In the genomic region with DNA sequence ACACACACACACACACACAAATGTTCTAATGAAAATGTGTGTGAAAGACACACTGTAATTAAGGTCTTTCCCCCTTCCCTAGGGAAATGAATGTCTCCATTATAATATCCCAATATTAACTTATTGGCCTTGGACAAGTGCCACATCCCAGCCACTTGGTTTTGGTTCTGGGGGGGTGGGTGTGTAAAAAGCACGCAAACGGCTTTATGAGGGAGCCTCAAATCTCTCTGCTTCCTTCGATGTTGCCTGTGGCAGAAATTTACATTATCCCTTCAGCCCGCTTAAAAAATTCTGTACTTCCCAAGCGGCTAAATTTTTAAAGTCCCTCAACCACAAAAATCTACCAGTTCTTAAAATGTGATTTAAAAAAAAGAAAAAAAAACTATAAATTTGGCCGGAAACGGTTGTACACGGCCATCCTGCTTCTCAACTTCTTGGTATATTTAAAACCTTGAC, we compare ENCODE assay signal across 1 cellular context.
TF ChIP-seq lines count a peak whose summit lies in the region.

No MANE protein-coding gene starts in this region.

TF ChIP-seq in HEK293, 187 proteins besides CTCF, POLR2A, EP300 and RAD21 (continued from another document):
- TF ChIP-seq, protein P1, sequence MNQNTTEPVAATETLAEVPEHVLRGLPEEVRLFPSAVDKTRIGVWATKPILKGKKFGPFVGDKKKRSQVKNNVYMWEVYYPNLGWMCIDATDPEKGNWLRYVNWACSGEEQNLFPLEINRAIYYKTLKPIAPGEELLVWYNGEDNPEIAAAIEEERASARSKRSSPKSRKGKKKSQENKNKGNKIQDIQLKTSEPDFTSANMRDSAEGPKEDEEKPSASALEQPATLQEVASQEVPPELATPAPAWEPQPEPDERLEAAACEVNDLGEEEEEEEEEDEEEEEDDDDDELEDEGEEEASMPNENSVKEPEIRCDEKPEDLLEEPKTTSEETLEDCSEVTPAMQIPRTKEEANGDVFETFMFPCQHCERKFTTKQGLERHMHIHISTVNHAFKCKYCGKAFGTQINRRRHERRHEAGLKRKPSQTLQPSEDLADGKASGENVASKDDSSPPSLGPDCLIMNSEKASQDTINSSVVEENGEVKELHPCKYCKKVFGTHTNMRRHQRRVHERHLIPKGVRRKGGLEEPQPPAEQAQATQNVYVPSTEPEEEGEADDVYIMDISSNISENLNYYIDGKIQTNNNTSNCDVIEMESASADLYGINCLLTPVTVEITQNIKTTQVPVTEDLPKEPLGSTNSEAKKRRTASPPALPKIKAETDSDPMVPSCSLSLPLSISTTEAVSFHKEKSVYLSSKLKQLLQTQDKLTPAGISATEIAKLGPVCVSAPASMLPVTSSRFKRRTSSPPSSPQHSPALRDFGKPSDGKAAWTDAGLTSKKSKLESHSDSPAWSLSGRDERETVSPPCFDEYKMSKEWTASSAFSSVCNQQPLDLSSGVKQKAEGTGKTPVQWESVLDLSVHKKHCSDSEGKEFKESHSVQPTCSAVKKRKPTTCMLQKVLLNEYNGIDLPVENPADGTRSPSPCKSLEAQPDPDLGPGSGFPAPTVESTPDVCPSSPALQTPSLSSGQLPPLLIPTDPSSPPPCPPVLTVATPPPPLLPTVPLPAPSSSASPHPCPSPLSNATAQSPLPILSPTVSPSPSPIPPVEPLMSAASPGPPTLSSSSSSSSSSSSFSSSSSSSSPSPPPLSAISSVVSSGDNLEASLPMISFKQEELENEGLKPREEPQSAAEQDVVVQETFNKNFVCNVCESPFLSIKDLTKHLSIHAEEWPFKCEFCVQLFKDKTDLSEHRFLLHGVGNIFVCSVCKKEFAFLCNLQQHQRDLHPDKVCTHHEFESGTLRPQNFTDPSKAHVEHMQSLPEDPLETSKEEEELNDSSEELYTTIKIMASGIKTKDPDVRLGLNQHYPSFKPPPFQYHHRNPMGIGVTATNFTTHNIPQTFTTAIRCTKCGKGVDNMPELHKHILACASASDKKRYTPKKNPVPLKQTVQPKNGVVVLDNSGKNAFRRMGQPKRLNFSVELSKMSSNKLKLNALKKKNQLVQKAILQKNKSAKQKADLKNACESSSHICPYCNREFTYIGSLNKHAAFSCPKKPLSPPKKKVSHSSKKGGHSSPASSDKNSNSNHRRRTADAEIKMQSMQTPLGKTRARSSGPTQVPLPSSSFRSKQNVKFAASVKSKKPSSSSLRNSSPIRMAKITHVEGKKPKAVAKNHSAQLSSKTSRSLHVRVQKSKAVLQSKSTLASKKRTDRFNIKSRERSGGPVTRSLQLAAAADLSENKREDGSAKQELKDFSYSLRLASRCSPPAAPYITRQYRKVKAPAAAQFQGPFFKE (tag by site-specific recombination; IDR thresholded peaks at IDR 0.05; ENCODE audit: borderline replicate concordance) = no peak
- TF ChIP-seq SP7 (tag by site-specific recombination; IDR thresholded peaks at IDR 0.05) = peak; percentile 36; the same call in 1 of the 2 replicates
- no peak for TF ChIP-seq ZNF302 (tag by site-specific recombination; IDR thresholded peaks at IDR 0.05; ENCODE audit: low read depth)
- no peak for TF ChIP-seq ZNF530 (tag by site-specific recombination; IDR thresholded peaks at IDR 0.05; ENCODE audit: low read depth)
- TF ChIP-seq, protein P2, sequence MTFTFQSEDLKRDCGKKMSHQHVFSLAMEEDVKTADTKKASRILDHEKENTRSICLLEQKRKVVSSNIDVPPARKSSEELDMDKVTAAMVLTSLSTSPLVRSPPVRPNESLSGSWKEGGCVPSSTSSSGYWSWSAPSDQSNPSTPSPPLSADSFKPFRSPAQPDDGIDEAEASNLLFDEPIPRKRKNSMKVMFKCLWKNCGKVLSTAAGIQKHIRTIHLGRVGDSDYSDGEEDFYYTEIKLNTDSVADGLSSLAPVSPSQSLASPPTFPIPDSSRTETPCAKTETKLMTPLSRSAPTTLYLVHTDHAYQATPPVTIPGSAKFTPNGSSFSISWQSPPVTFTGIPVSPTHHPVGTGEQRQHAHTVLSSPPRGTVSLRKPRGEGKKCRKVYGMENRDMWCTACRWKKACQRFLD (tag by site-specific recombination; IDR thresholded peaks at IDR 0.05) = no peak
- TF ChIP-seq, protein P3, sequence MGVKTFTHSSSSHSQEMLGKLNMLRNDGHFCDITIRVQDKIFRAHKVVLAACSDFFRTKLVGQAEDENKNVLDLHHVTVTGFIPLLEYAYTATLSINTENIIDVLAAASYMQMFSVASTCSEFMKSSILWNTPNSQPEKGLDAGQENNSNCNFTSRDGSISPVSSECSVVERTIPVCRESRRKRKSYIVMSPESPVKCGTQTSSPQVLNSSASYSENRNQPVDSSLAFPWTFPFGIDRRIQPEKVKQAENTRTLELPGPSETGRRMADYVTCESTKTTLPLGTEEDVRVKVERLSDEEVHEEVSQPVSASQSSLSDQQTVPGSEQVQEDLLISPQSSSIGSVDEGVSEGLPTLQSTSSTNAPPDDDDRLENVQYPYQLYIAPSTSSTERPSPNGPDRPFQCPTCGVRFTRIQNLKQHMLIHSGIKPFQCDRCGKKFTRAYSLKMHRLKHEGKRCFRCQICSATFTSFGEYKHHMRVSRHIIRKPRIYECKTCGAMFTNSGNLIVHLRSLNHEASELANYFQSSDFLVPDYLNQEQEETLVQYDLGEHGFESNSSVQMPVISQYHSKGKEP (tag by site-specific recombination; IDR thresholded peaks at IDR 0.05) = no peak
- no peak for TF ChIP-seq ZNF785 (tag by site-specific recombination; IDR thresholded peaks at IDR 0.05)
- TF ChIP-seq, protein P4, sequence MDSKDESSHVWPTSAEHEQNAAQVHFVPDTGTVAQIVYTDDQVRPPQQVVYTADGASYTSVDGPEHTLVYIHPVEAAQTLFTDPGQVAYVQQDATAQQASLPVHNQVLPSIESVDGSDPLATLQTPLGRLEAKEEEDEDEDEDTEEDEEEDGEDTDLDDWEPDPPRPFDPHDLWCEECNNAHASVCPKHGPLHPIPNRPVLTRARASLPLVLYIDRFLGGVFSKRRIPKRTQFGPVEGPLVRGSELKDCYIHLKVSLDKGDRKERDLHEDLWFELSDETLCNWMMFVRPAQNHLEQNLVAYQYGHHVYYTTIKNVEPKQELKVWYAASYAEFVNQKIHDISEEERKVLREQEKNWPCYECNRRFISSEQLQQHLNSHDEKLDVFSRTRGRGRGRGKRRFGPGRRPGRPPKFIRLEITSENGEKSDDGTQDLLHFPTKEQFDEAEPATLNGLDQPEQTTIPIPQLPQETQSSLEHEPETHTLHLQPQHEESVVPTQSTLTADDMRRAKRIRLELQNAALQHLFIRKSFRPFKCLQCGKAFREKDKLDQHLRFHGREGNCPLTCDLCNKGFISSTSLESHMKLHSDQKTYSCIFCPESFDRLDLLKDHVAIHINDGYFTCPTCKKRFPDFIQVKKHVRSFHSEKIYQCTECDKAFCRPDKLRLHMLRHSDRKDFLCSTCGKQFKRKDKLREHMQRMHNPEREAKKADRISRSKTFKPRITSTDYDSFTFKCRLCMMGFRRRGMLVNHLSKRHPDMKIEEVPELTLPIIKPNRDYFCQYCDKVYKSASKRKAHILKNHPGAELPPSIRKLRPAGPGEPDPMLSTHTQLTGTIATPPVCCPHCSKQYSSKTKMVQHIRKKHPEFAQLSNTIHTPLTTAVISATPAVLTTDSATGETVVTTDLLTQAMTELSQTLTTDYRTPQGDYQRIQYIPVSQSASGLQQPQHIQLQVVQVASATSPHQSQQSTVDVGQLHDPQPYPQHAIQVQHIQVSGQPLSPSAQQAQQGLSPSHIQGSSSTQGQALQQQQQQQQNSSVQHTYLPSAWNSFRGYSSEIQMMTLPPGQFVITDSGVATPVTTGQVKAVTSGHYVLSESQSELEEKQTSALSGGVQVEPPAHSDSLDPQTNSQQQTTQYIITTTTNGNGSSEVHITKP (tag by site-specific recombination; IDR thresholded peaks at IDR 0.05) = 0 out of 2 replicates have a peak, but pooled peaks have one; percentile 16
- TF ChIP-seq, protein P5, sequence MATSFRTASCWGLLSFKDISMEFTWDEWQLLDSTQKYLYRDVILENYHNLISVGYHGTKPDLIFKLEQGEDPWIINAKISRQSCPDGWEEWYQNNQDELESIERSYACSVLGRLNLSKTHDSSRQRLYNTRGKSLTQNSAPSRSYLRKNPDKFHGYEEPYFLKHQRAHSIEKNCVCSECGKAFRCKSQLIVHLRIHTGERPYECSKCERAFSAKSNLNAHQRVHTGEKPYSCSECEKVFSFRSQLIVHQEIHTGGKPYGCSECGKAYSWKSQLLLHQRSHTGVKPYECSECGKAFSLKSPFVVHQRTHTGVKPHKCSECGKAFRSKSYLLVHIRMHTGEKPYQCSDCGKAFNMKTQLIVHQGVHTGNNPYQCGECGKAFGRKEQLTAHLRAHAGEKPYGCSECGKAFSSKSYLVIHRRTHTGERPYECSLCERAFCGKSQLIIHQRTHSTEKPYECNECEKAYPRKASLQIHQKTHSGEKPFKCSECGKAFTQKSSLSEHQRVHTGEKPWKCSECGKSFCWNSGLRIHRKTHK (tag by site-specific recombination; IDR thresholded peaks at IDR 0.05) = no peak
- TF ChIP-seq ZNF560 (tag by site-specific recombination; IDR thresholded peaks at IDR 0.05; ENCODE audit: borderline replicate concordance) = no peak
- no peak for TF ChIP-seq ZNF133 (tag by site-specific recombination; IDR thresholded peaks at IDR 0.05)
- TF ChIP-seq ZNF335 (tag by site-specific recombination; conservative IDR thresholded peaks at IDR 0.05) = peak; percentile 65; the same call in 1 of the 2 replicates
- TF ChIP-seq ZNF366 (tag by site-specific recombination; conservative IDR thresholded peaks at IDR 0.05) = no peak
- TF ChIP-seq ZNF23 (tag by site-specific recombination; IDR thresholded peaks at IDR 0.05; ENCODE audit: borderline replicate concordance) = no peak
- no peak for TF ChIP-seq ZBTB7A (tag by site-specific recombination; IDR thresholded peaks at IDR 0.05; ENCODE audit: low read depth)
- no peak for TF ChIP-seq ZNF660 (tag by site-specific recombination; IDR thresholded peaks at IDR 0.05)
- TF ChIP-seq FEZF1 (tag by site-specific recombination; IDR thresholded peaks at IDR 0.05) = 0 out of 2 replicates have a peak, but pooled peaks have one; percentile 8
- TF ChIP-seq ZNF169 (tag by site-specific recombination; IDR thresholded peaks at IDR 0.05) = no peak
- TF ChIP-seq ZNF19 (tag by site-specific recombination; IDR thresholded peaks at IDR 0.05; ENCODE audit: low read depth) = no peak
- TF ChIP-seq, protein P6, sequence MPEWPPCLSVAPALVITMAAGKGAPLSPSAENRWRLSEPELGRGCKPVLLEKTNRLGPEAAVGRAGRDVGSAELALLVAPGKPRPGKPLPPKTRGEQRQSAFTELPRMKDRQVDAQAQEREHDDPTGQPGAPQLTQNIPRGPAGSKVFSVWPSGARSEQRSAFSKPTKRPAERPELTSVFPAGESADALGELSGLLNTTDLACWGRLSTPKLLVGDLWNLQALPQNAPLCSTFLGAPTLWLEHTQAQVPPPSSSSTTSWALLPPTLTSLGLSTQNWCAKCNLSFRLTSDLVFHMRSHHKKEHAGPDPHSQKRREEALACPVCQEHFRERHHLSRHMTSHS (tag by site-specific recombination; IDR thresholded peaks at IDR 0.05) = no peak
- TF ChIP-seq, protein P7, sequence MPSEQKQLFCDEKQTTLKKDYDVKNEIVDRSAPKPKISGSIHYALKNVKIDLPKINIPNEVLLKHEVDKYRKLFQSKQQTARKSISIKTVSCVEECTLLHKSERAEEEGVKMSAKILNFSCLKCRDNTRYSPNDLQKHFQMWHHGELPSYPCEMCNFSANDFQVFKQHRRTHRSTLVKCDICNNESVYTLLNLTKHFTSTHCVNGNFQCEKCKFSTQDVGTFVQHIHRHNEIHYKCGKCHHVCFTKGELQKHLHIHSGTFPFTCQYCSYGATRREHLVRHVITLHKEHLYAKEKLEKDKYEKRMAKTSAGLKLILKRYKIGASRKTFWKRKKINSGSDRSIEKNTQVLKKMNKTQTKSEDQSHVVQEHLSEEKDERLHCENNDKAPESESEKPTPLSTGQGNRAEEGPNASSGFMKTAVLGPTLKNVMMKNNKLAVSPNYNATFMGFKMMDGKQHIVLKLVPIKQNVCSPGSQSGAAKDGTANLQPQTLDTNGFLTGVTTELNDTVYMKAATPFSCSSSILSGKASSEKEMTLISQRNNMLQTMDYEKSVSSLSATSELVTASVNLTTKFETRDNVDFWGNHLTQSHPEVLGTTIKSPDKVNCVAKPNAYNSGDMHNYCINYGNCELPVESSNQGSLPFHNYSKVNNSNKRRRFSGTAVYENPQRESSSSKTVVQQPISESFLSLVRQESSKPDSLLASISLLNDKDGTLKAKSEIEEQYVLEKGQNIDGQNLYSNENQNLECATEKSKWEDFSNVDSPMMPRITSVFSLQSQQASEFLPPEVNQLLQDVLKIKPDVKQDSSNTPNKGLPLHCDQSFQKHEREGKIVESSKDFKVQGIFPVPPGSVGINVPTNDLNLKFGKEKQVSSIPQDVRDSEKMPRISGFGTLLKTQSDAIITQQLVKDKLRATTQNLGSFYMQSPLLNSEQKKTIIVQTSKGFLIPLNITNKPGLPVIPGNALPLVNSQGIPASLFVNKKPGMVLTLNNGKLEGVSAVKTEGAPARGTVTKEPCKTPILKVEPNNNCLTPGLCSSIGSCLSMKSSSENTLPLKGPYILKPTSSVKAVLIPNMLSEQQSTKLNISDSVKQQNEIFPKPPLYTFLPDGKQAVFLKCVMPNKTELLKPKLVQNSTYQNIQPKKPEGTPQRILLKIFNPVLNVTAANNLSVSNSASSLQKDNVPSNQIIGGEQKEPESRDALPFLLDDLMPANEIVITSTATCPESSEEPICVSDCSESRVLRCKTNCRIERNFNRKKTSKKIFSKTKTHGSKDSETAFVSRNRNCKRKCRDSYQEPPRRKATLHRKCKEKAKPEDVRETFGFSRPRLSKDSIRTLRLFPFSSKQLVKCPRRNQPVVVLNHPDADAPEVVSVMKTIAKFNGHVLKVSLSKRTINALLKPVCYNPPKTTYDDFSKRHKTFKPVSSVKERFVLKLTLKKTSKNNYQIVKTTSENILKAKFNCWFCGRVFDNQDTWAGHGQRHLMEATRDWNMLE (tag by site-specific recombination; conservative IDR thresholded peaks at IDR 0.05; ENCODE audit: low read depth) = no peak
- no peak for TF ChIP-seq ZNF654 (tag by site-specific recombination; IDR thresholded peaks at IDR 0.05; ENCODE audit: low read depth)
- TF ChIP-seq KLF7 (tag by site-specific recombination; IDR thresholded peaks at IDR 0.05; ENCODE audit: borderline replicate concordance) = no peak
